Comparison of ENCODE assay signal across 1 cellular context in genomic region chr1:89041055-89041707, GRCh38.
TF ChIP-seq lines count a peak whose summit lies in the region.

No MANE protein-coding gene starts in this region.

TF ChIP-seq in GM12878, 131 proteins besides CTCF, POLR2A, EP300 and RAD21 (continued from another document):
- TF ChIP-seq CHD2 (IDR thresholded peaks at IDR 0.05; ENCODE audit: borderline replicate concordance, low read depth, low read length) (no peak), DPF2 (IDR thresholded peaks at IDR 0.05) (peak; percentile 88), RELA (IDR thresholded peaks at IDR 0.05; ENCODE audit: borderline replicate concordance, partially characterized antibody) (no peak), ZNF592 (IDR thresholded peaks at IDR 0.05) (no peak), PKNOX1 (IDR thresholded peaks at IDR 0.05) (no peak), HDAC6 (IDR thresholded peaks at IDR 0.05; ENCODE audit: unreplicated experiment) (no peak), KAT2A (conservative IDR thresholded peaks at IDR 0.05; ENCODE audit: control insufficient read depth, low read depth, low read length) (no peak), NR2C1 (IDR thresholded peaks at IDR 0.05) (no peak)
